22 cellular contexts compared by ENCODE assay signal in the genomic region with DNA sequence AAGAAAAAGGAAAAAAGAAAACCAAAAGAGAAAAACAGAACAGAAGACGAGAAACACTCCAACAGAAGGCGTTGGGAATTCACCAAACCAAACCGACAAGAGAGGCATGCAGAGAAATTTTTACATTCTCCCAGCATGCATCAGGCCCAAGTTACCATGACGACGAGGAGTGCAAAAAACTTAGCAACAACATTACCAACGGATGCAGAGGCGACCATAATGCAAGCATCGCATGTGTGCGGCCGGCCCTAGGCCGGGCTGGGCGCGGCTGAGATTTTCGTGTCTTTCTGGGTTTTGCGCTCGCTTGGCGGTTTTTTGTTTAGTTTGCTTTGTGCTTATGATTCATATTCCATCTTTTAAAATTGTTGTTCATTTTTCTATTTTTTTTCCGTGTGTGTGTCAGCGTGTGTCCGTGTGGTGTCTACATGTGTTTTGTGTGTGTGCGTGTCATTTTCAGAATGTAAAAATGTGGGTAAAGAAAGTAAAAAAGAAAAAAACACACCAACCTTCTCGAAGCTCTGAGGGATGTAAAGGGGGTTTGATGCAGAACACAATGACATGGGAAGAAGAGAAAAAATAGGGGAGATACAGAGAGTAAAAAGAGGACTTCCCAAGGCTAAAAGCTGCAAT.
DNase-seq lines count a peak whose midpoint lies in the region; TF ChIP-seq lines count a peak whose summit lies in the region.
"Had no signal": no experiment of that assay in that cellular context is flagged by ENCODE, and none has a peak within 500 bp of the region (broad histone marks: within the 10 kb centered on the region; RNA-seq: fewer than 3 reads in every experiment).

No MANE protein-coding gene starts in this region.

- H3K4me3 ChIP-seq in osteoblast (ENCODE audit: insufficient read depth, low read length) (no peak overlapping the region), WERI-Rb-1 (ENCODE audit: low read depth, low read length) (no peak overlapping the region)
- H3K4me3 ChIP-seq: BLaER1, MG63, SK-N-MC had no signal

- H3K36me3 Mint-ChIP-seq in activated naive CD4-positive, alpha-beta T cell treated with anti-CD3 and anti-CD28 coated beads, Interleukin-2, amount 50 U/mL, for 24 hours = peaks cover 14% of the 10 kb centered on the region
- H3K36me3 Mint-ChIP-seq in glutamatergic neuron (ENCODE audit: unreplicated experiment) = peaks cover 22% of the 10 kb centered on the region
- H3K36me3 Mint-ChIP-seq: CD4-positive, CD25-positive, alpha-beta regulatory T cell had no signal

- no peaks in the 10 kb centered on the region for H3K79me2 ChIP-seq in osteoblast (ENCODE audit: insufficient read depth, low read length)

- H3K27me3 ChIP-seq in osteoblast (ENCODE audit: insufficient read depth, low read length) = no peaks in the 10 kb centered on the region
- H3K27me3 ChIP-seq in WERI-Rb-1 (ENCODE audit: insufficient read depth, low read depth, severe bottlenecking) = no peaks in the 10 kb centered on the region
- H3K27me3 ChIP-seq: BLaER1, MG63 had no signal

- no peak overlapping the region for H3K4me2 ChIP-seq in osteoblast (ENCODE audit: insufficient read depth, low read length)
- H3K4me2 ChIP-seq: BLaER1 had no signal

- no peaks in the 10 kb centered on the region for H3K27me3 Mint-ChIP-seq in activated naive CD4-positive, alpha-beta T cell treated with anti-CD3 and anti-CD28 coated beads, Interleukin-2, amount 50 U/mL, for 24 hours
- peaks cover 26% of the 10 kb centered on the region for H3K27me3 Mint-ChIP-seq in glutamatergic neuron (ENCODE audit: unreplicated experiment)
- H3K27me3 Mint-ChIP-seq: CD4-positive, CD25-positive, alpha-beta regulatory T cell had no signal

- peaks cover 47% of the 10 kb centered on the region for H3K36me3 ChIP-seq in osteoblast (ENCODE audit: insufficient read depth, low read length)
- peaks cover 34% of the 10 kb centered on the region for H3K36me3 ChIP-seq in WERI-Rb-1
- H3K36me3 ChIP-seq: MG63 had no signal

- no peaks in the 10 kb centered on the region for H3K9me3 Mint-ChIP-seq in activated naive CD4-positive, alpha-beta T cell treated with anti-CD3 and anti-CD28 coated beads, Interleukin-2, amount 50 U/mL, for 24 hours
- H3K9me3 Mint-ChIP-seq in glutamatergic neuron (ENCODE audit: unreplicated experiment) = peaks cover 17% of the 10 kb centered on the region

- H3K4me3 Mint-ChIP-seq in activated naive CD4-positive, alpha-beta T cell treated with anti-CD3 and anti-CD28 coated beads, Interleukin-2, amount 50 U/mL, for 24 hours = no peak overlapping the region
- H3K4me3 Mint-ChIP-seq in glutamatergic neuron (ENCODE audit: unreplicated experiment) = no peak overlapping the region
- H3K4me3 Mint-ChIP-seq: CD4-positive, CD25-positive, alpha-beta regulatory T cell had no signal

- peaks cover 3% of the 10 kb centered on the region for H4K20me1 ChIP-seq in osteoblast (ENCODE audit: insufficient read depth, low read length)
- H4K20me1 ChIP-seq: BLaER1 had no signal

- H3K27ac Mint-ChIP-seq in activated naive CD4-positive, alpha-beta T cell treated with anti-CD3 and anti-CD28 coated beads, Interleukin-2, amount 50 U/mL, for 24 hours = peak overlapping the region; percentile 23
- H3K27ac Mint-ChIP-seq in glutamatergic neuron (ENCODE audit: unreplicated experiment) = peak overlapping the region; percentile 62

- TF ChIP-seq CTCF in glutamatergic neuron (IDR thresholded peaks at IDR 0.05; ENCODE audit: partially characterized antibody, unreplicated experiment) = no peak
- no peak for TF ChIP-seq CTCF in osteoblast (IDR thresholded peaks at IDR 0.05; ENCODE audit: extremely low read depth, low read depth, low read length)
- no peak for TF ChIP-seq CTCF in WERI-Rb-1 (IDR thresholded peaks at IDR 0.05; ENCODE audit: low read depth, low read length)

- H3K4me1 ChIP-seq in osteoblast (ENCODE audit: insufficient read depth, low read length) = peaks cover 6% of the 10 kb centered on the region
- H3K4me1 ChIP-seq: BLaER1 had no signal

- no peak for DNase-seq in activated naive CD4-positive, alpha-beta T cell treated with anti-CD3 and anti-CD28 coated beads, Interleukin-2, amount 50 U/mL, for 16 hours
- DNase-seq in NAMALWA (ENCODE audit: low spot score) = peak; percentile 36
- DNase-seq in glutamatergic neuron = no peak
- DNase-seq in osteoblast (ENCODE audit: insufficient read length, low spot score, missing footprints) = peak; percentile 32
- DNase-seq in WERI-Rb-1 = no peak
- DNase-seq in activated CD4-positive, CD25-positive, alpha-beta regulatory T cell treated with anti-CD3 and anti-CD28 coated beads, Interleukin-2, amount 50 U/mL, for 72 hours = no peak
- no peak for DNase-seq in T-helper 1 cell
- DNase-seq: CD4-positive, CD25-positive, alpha-beta regulatory T cell; DMS153; DND-41; GOT3; HCEC 1CT; KBM-7; MG63; NCI-H2029 treated with DMSO at 0.1 percent for 48 hours; NCI-H2227 treated with DMSO at 0.1 percent for 48 hours; NCI-H526 treated with DMSO at 0.1 percent for 48 hours; SHP77 treated with DMSO at 0.1 percent for 48 hours had no signal

- no peak overlapping the region for H3K27ac ChIP-seq in osteoblast (ENCODE audit: low read depth, low read length)
- no peak overlapping the region for H3K27ac ChIP-seq in WERI-Rb-1
- H3K27ac ChIP-seq: 22Rv1, BLaER1, SK-N-MC had no signal

- H2AFZ ChIP-seq in osteoblast (ENCODE audit: low read length) = no peak overlapping the region

- peaks cover 12% of the 10 kb centered on the region for H3K9me3 ChIP-seq in osteoblast (ENCODE audit: low read depth, low read length)
- H3K9me3 ChIP-seq in WERI-Rb-1 (ENCODE audit: severe bottlenecking) = peaks cover 3% of the 10 kb centered on the region
- H3K9me3 ChIP-seq: MG63 had no signal

- no peaks in the 10 kb centered on the region for H3K4me1 Mint-ChIP-seq in activated naive CD4-positive, alpha-beta T cell treated with anti-CD3 and anti-CD28 coated beads, Interleukin-2, amount 50 U/mL, for 24 hours
- H3K4me1 Mint-ChIP-seq in glutamatergic neuron (ENCODE audit: low read depth, unreplicated experiment) = peaks cover 9% of the 10 kb centered on the region
- H3K4me1 Mint-ChIP-seq: CD4-positive, CD25-positive, alpha-beta regulatory T cell had no signal

Comparison
In these comparisons a context has a peak if more than half of its experiments do, and no peak if none do; other contexts are left out.
1. DNase-seq: peak in NAMALWA (single experiment) and osteoblast (single experiment); none in activated naive CD4-positive, alpha-beta T cell treated with anti-CD3 and anti-CD28 coated beads, Interleukin-2, amount 50 U/mL, for 16 hours (single experiment), glutamatergic neuron (single experiment), WERI-Rb-1 (single experiment), activated CD4-positive, CD25-positive, alpha-beta regulatory T cell treated with anti-CD3 and anti-CD28 coated beads, Interleukin-2, amount 50 U/mL, for 72 hours (single experiment) and T-helper 1 cell (0 of 5).